In the genomic region with DNA sequence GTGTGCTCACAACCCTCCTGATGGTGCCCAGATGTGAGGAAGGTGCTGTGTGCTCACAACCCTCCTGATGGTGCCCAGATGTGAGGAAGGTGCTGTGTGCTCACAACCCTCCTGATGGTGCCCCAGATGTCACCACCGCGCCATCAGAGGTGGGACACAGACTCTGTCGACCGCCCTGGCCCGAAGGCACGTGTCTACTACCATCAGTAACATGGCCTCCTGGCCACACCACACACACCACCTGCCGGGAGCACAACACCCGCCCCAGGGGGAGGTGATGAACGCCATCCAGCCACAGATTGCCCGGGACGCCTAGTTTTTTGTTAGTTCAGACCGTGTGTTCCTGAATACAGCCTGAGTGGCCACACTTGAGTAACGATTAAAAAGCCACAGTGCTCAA, we compare ENCODE assay signal across 14 cellular contexts.
"Had no signal": no experiment of that assay in that cellular context is flagged by ENCODE, and none has a peak within 500 bp of the region (broad histone marks: within the 10 kb centered on the region; RNA-seq: fewer than 3 reads in every experiment).

No MANE protein-coding gene starts in this region.

- DNase-seq: activated B cell treated with CpG ODN at 0.5 μM for 24 hours; activated CD4-positive, alpha-beta memory T cell treated with anti-CD3 and anti-CD28 coated beads for 36 hours; activated CD4-positive, alpha-beta T cell treated with anti-CD3 and anti-CD28 coated beads for 4 hours; effector CD4-positive, alpha-beta T cell; kidney glomerular epithelial cell; left ventricle myocardium inferior; nephron progenitor cell; occipital lobe; retina; stimulated activated naive CD8-positive, alpha-beta T cell treated with anti-CD3 and anti-CD28 coated beads, Interleukin-15, Interleukin-2, amounts not matched to agents 100 U/mL and 50 U/mL, for 24 hours; substantia nigra; trophoblast cell had no signal

- ATAC-seq: stimulated activated naive CD8-positive, alpha-beta T cell treated with anti-CD3 and anti-CD28 coated beads, Interleukin-15, Interleukin-2, amounts not matched to agents 100 U/mL and 50 U/mL, for 24 hours; T-cell had no signal

- H3K9me3 ChIP-seq: ascending aorta, left ventricle myocardium inferior had no signal

- H3K4me3 ChIP-seq: ascending aorta, left ventricle myocardium inferior had no signal

- H3K4me1 ChIP-seq: ascending aorta had no signal

- H3K27ac ChIP-seq: ascending aorta, left ventricle myocardium inferior had no signal

- H3K36me3 ChIP-seq: left ventricle myocardium inferior had no signal

- H3K27me3 ChIP-seq: ascending aorta had no signal
